8 cellular contexts compared by ENCODE assay signal in the genomic region with DNA sequence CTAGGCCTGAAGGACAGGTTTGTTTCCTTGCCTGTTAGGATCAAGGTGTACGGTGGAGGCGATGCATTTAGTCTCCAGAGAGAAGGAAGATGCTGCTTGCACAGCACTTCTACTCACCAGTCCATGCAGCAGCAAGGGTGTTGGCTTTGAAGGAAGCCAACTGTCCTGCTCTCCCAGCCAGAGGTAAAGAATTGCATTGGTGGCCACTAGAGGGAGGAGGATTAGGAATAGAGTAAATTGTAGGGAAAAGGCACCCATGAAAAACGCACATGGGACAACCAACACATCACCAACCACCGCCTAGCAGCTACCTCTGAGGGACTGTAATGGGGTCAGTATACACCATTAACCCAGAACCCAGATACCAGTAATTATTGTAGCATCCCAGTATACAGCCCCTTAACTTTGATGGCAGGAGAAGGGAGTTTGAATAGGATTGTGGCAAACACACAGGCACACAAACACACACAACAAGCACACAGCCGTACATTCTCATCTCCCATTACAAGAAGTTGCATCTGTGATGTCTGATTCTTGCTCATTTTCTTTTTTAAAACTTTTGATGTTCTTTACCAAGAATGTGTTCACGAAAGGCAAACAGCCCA.
DNase-seq lines count a peak whose midpoint lies in the region; ATAC-seq and TF ChIP-seq lines count a peak whose summit lies in the region.

No MANE protein-coding gene starts in this region.

- no TSS peak for BruUV-seq in PC-3 (replicated peaks; lab: Mats Ljungman, UMichigan)

- H3K27me3 ChIP-seq in PC-3 (ENCODE audit: low read length) (no peaks in the 10 kb centered on the region), foreskin keratinocyte (no peaks in the 10 kb centered on the region), thyroid gland (no peaks in the 10 kb centered on the region)

- 85 to 88% methylated on average over 6 of the region's 6 CpGs for WGBS in thyroid gland, 2 donors

- ATAC-seq in PC-3, result peak; percentile 29; the same call in 1 of the 2 replicates
- peak; percentile 35 for ATAC-seq in foreskin keratinocyte
- no peak for ATAC-seq in HG03045 (IDR thresholded peaks at IDR 0.05; ENCODE audit: unreplicated experiment)
- no peak for ATAC-seq in HG03196 (IDR thresholded peaks at IDR 0.05; ENCODE audit: unreplicated experiment)

- H3K4me1 Mint-ChIP-seq in activated CD4-positive, alpha-beta T cell treated with anti-CD3 and anti-CD28 coated beads, Interleukin-2, amount 10 ng/mL, durations not matched to agents 7 days and 5 days, result no peaks in the 10 kb centered on the region

- TF ChIP-seq CTCF in PC-3 (conservative IDR thresholded peaks at IDR 0.05; ENCODE audit: low read depth, low read length) (peak; percentile 58), foreskin keratinocyte (conservative IDR thresholded peaks at IDR 0.05) (peak; percentile 59), thyroid gland (IDR thresholded peaks at IDR 0.05) (peak in 3 of 6 experiments; percentile 21 to 44 (median 44))

- H3K9me3 ChIP-seq in PC-3 (ENCODE audit: low read length) (no peaks in the 10 kb centered on the region), thyroid gland (no peaks in the 10 kb centered on the region)

- H3K9me3 Mint-ChIP-seq in activated CD4-positive, alpha-beta T cell treated with anti-CD3 and anti-CD28 coated beads, Interleukin-2, amount 10 ng/mL, durations not matched to agents 7 days and 5 days, result no peaks in the 10 kb centered on the region

- H3K4me3 ChIP-seq in PC-3 (ENCODE audit: low read length) (no peak overlapping the region), thyroid gland (replicated peaks in 1 of 3) (no peak overlapping the region)

- no peak for TF ChIP-seq POLR2A in thyroid gland (IDR thresholded peaks at IDR 0.05)

- DNase-seq in NCI-H345 (lab: John Stamatoyannopoulos, UW) (peak; percentile 17), NCI-H345 treated with DMSO at 0.1 percent for 48 hours (lab: John Stamatoyannopoulos, UW; ENCODE audit: unreplicated experiment) (no peak), PC-3 (peak; percentile 45), foreskin keratinocyte (no peak), thyroid gland (peak; percentile 6 to 7)
- no peak for DNase-seq in activated CD4-positive, alpha-beta T cell treated with anti-CD3 and anti-CD28 coated beads, Interleukin-2, amount 10 ng/mL, durations not matched to agents 7 days and 5 days

- H3K36me3 Mint-ChIP-seq in activated CD4-positive, alpha-beta T cell treated with anti-CD3 and anti-CD28 coated beads, Interleukin-2, amount 10 ng/mL, durations not matched to agents 7 days and 5 days (ENCODE audit: low read depth), result no peaks in the 10 kb centered on the region

- H3K36me3 ChIP-seq in PC-3 (ENCODE audit: low read depth, low read length) (no peaks in the 10 kb centered on the region), thyroid gland (no peaks in the 10 kb centered on the region)

- H3K79me2 ChIP-seq in PC-3 (ENCODE audit: low read length), result no peaks in the 10 kb centered on the region

- H4K20me1 ChIP-seq in PC-3 (ENCODE audit: low read length), result no peaks in the 10 kb centered on the region

- no peaks in the 10 kb centered on the region for H3K9me2 ChIP-seq in PC-3 (replicated peaks; ENCODE audit: low read length)

- H3K4me3 Mint-ChIP-seq in activated CD4-positive, alpha-beta T cell treated with anti-CD3 and anti-CD28 coated beads, Interleukin-2, amount 10 ng/mL, durations not matched to agents 7 days and 5 days, result no peak overlapping the region

- CTCF ChIA-PET in PC-3 (lab: Charles Lee), result no interaction called here
- CTCF ChIA-PET in activated CD4-positive, alpha-beta T cell treated with anti-CD3 and anti-CD28 coated beads, Interleukin-2, amount 10 ng/mL, durations not matched to agents 7 days and 5 days (lab: Charles Lee), result interaction anchor here (0.9 kb wide), 1 partner anchor 267 kb away, joined by 3 read pairs; no protein-coding TSS in a partner anchor

- intact Hi-C loops in PC-3 (cut with micrococcal nuclease), result loop anchor here (5.0 kb wide), 1 partner anchor 112 kb away; no protein-coding TSS in a partner anchor
- intact Hi-C loops in thyroid gland (cut with DNase I), result no loop called here

- H3K9ac ChIP-seq in PC-3 (ENCODE audit: low read length), result no peak overlapping the region

- no peak overlapping the region for H2AFZ ChIP-seq in PC-3 (ENCODE audit: low read length)

- H3K4me1 ChIP-seq in PC-3 (ENCODE audit: insufficient read depth, low read length) (peaks cover 25% of the 10 kb centered on the region), foreskin keratinocyte (peaks cover 8% of the 10 kb centered on the region), thyroid gland (no peaks in the 10 kb centered on the region)

- H3K27ac ChIP-seq in PC-3 (ENCODE audit: low read length) (no peak overlapping the region), foreskin keratinocyte (no peak overlapping the region), thyroid gland (no peak overlapping the region)

- no peak overlapping the region for H3K4me2 ChIP-seq in PC-3 (ENCODE audit: low read length)

- H3K27me3 Mint-ChIP-seq in activated CD4-positive, alpha-beta T cell treated with anti-CD3 and anti-CD28 coated beads, Interleukin-2, amount 10 ng/mL, durations not matched to agents 7 days and 5 days, result peaks cover 2% of the 10 kb centered on the region

- POLR2A ChIA-PET in PC-3 (lab: Charles Lee; ENCODE audit: unreplicated experiment), result no interaction called here
- POLR2A ChIA-PET in activated CD4-positive, alpha-beta T cell treated with anti-CD3 and anti-CD28 coated beads, Interleukin-2, amount 10 ng/mL, durations not matched to agents 7 days and 5 days (lab: Charles Lee), result no interaction called here

- peaks cover 1% of the 10 kb centered on the region for H3F3A ChIP-seq in PC-3 (ENCODE audit: low read length, unreplicated experiment)

- no peak overlapping the region for H3K27ac Mint-ChIP-seq in activated CD4-positive, alpha-beta T cell treated with anti-CD3 and anti-CD28 coated beads, Interleukin-2, amount 10 ng/mL, durations not matched to agents 7 days and 5 days

Comparison
In these comparisons a context has a peak if more than half of its experiments do, and no peak if none do; other contexts are left out.
1. DNase-seq: peak in NCI-H345 (single experiment), PC-3 (single experiment) and thyroid gland (2 of 2); none in NCI-H345 treated with DMSO at 0.1 percent for 48 hours (single experiment), foreskin keratinocyte (0 of 2) and activated CD4-positive, alpha-beta T cell treated with anti-CD3 and anti-CD28 coated beads, Interleukin-2, amount 10 ng/mL, durations not matched to agents 7 days and 5 days (single experiment).
2. ATAC-seq: peak in PC-3 (single experiment) and foreskin keratinocyte (single experiment); none in HG03045 (single experiment) and HG03196 (single experiment).